Comparison of ENCODE assay signal across 2 cellular contexts in the genomic region with DNA sequence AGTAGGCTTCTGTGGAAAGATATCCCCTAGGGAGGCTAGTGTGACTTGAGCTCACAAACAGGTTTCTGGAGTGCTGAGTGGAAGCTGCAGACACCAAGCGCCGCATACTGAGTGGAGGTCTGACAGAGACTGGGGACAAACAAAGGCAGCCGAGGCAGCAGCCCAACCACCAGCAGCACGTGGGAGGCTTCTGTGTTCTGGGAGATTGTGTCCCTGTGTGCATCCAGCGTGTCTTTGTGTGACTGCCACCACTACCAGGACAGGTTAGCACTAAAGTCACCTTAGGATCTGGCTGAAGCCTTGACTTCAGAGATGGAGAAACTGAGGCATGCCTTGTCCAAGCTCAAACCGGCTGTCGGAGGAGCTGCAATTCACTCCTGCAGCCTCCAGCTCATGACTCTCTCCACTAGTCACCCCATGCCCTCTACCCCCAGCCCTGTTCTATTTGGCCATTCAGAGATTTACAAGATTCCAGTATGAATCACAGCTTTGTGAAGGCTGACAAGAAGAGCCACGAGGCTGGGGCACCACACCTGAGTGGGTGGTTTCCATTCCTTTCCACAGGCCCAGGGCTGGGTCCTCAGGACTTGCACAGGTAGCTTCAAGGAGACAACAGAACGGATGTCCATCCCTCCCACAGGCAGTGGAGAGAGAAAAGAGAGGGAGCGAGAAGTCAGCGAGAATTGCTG.
TF ChIP-seq lines count a peak whose summit lies in the region.

No MANE protein-coding gene starts in this region.

TF ChIP-seq in A549, 52 proteins besides CTCF, POLR2A, EP300 and RAD21:
- TF ChIP-seq, protein P1, sequence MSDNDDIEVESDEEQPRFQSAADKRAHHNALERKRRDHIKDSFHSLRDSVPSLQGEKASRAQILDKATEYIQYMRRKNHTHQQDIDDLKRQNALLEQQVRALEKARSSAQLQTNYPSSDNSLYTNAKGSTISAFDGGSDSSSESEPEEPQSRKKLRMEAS (IDR thresholded peaks at IDR 0.05) = peak; percentile 31; the same call in 1 of the 2 replicates
- TF ChIP-seq SREBF2 (IDR thresholded peaks at IDR 0.05) = no peak

TF ChIP-seq in GM12878, 131 proteins besides CTCF, POLR2A, EP300 and RAD21 (continued from another document):
- TF ChIP-seq, protein P2, sequence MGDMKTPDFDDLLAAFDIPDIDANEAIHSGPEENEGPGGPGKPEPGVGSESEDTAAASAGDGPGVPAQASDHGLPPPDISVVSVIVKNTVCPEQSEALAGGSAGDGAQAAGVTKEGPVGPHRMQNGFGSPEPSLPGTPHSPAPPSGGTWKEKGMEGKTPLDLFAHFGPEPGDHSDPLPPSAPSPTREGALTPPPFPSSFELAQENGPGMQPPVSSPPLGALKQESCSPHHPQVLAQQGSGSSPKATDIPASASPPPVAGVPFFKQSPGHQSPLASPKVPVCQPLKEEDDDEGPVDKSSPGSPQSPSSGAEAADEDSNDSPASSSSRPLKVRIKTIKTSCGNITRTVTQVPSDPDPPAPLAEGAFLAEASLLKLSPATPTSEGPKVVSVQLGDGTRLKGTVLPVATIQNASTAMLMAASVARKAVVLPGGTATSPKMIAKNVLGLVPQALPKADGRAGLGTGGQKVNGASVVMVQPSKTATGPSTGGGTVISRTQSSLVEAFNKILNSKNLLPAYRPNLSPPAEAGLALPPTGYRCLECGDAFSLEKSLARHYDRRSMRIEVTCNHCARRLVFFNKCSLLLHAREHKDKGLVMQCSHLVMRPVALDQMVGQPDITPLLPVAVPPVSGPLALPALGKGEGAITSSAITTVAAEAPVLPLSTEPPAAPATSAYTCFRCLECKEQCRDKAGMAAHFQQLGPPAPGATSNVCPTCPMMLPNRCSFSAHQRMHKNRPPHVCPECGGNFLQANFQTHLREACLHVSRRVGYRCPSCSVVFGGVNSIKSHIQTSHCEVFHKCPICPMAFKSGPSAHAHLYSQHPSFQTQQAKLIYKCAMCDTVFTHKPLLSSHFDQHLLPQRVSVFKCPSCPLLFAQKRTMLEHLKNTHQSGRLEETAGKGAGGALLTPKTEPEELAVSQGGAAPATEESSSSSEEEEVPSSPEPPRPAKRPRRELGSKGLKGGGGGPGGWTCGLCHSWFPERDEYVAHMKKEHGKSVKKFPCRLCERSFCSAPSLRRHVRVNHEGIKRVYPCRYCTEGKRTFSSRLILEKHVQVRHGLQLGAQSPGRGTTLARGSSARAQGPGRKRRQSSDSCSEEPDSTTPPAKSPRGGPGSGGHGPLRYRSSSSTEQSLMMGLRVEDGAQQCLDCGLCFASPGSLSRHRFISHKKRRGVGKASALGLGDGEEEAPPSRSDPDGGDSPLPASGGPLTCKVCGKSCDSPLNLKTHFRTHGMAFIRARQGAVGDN (IDR thresholded peaks at IDR 0.05) = 0 out of 2 replicates have a peak, but pooled peaks have one; percentile 24
